Comparison of ENCODE assay signal across 1 cellular context in the genomic region with DNA sequence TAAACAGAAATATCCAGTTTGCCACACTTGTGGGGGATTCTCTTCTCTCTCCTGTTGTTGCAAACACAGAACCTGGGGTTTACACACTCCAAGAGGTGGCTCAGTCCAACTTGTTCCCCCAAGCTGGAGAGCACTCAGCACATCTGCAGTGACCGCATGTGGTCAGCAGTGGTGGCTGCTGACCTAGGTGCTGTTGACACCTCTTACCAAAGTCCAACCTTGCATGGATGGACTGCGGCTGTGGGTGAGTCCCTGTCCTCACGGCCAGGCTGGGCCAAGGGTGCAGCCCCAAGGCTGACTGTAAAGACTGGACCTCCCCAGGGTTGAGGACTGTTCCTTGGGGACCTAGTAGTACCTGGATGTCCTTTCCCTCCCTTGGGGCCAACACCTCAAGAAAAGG.
TF ChIP-seq lines count a peak whose summit lies in the region.

No MANE protein-coding gene starts in this region.

TF ChIP-seq in IMR-90, 13 proteins besides CTCF, POLR2A, EP300 and RAD21:
- TF ChIP-seq RCOR1 (IDR thresholded peaks at IDR 0.05; ENCODE audit: insufficient replicate concordance, low read length) = no peak
- TF ChIP-seq CEBPB (IDR thresholded peaks at IDR 0.05; ENCODE audit: low read depth, low read length) = no peak
- no peak for TF ChIP-seq BHLHE40 (IDR thresholded peaks at IDR 0.05; ENCODE audit: low read depth, low read length)
- TF ChIP-seq FOS (IDR thresholded peaks at IDR 0.05; ENCODE audit: low read depth, low read length) = no peak
- no peak for TF ChIP-seq MAZ (IDR thresholded peaks at IDR 0.05; ENCODE audit: borderline replicate concordance, low read depth, low read length)
- no peak for TF ChIP-seq MXI1 (IDR thresholded peaks at IDR 0.05; ENCODE audit: borderline replicate concordance, low read depth, low read length)
- no peak for TF ChIP-seq RFX5 (IDR thresholded peaks at IDR 0.05; ENCODE audit: low read depth, low read length)
- TF ChIP-seq SMC3 (IDR thresholded peaks at IDR 0.05; ENCODE audit: low read depth, low read length) = no peak
